Comparison of ENCODE assay signal across 10 cellular contexts in genomic region chr7:129146237-129146979, GRCh38. TPM values are rescaled to one million over a fixed set of nuclear protein-coding genes. Genes with fewer than 3 reads are reported as not detected.
DNase-seq lines count a peak whose midpoint lies in the region; ATAC-seq and TF ChIP-seq lines count a peak whose summit lies in the region.
"Had no signal": no experiment of that assay in that cellular context is flagged by ENCODE, and none has a peak within 500 bp of the region (broad histone marks: within the 10 kb centered on the region; RNA-seq: fewer than 3 reads in every experiment).

No MANE protein-coding gene starts in this region.

- no peaks in the 10 kb centered on the region for H3K9me3 ChIP-seq in mucosa of descending colon
- H3K9me3 ChIP-seq: neutrophil, SJCRH30 had no signal

- ATAC-seq in GM18511 (IDR thresholded peaks at IDR 0.05; ENCODE audit: unreplicated experiment) (peak; percentile 73), GM21528 (IDR thresholded peaks at IDR 0.05; ENCODE audit: low FRiP score, unreplicated experiment) (peak; percentile 65), HG03565 (IDR thresholded peaks at IDR 0.05; ENCODE audit: unreplicated experiment) (peak; percentile 53), mucosa of descending colon (peak; percentile 34)

- H3K4me3 ChIP-seq in mucosa of descending colon = no peak overlapping the region
- H3K4me3 ChIP-seq: SJCRH30 had no signal

- intact Hi-C loops in mucosa of descending colon (cut with DNase I, micrococcal nuclease) = no loop called here

- H3K36me3 ChIP-seq in mucosa of descending colon (ENCODE audit: low read depth) = no peaks in the 10 kb centered on the region
- H3K36me3 ChIP-seq: neutrophil, SJCRH30 had no signal

- no peaks in the 10 kb centered on the region for H3K4me1 ChIP-seq in mucosa of descending colon (ENCODE audit: low read depth)

- no peak for TF ChIP-seq CTCF in mucosa of descending colon (IDR thresholded peaks at IDR 0.05)

- DNase-seq in mucosa of descending colon (peak in 1 of 3 donors; percentile 28), SHP77 (lab: John Stamatoyannopoulos, UW) (no peak), iPS-NIHi7 (ENCODE audit: extremely low spot score) (no peak), NCI-H1436 (lab: John Stamatoyannopoulos, UW) (no peak), midbrain (lab: John Stamatoyannopoulos, UW) (no peak)

RNA-seq across cellular contexts. Expression of gene TSPAN33, which starts 1.9 kb away (rescaled TPM):
- total RNA-seq in mucosa of descending colon = 10 to 100 TPM in 1 of 3 donors, 1 to 10 TPM in 2; 9.8 to 15.1 (median 10.0) TPM

RNA-seq across cellular contexts. Expression of gene SMO, which starts 42.0 kb away (rescaled TPM):
- 10 to 100 TPM in 1 of 3 donors, 1 to 10 TPM in 2; 2.1 to 11.2 (median 2.2) TPM for total RNA-seq in mucosa of descending colon
